In the genomic region with DNA sequence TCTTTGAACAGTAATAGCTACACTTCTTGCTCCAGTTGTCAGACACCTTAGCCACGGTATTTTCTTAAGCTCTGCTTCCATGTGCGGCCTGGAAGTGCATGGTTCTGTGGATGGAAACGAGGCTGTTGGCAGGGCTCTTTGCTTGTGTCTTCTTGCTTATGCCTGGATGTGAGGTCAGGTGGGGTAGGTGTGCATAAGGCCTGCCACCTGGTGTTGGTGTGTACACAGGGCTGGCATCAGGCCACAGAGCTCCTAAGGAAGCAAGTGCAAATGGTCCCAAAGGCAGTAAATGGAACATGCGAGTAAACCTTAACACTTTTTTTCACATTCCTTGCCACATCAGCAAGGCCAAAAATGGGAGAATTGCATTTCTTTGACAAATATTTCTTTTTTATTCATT, we compare ENCODE assay signal across 22 cellular contexts.
DNase-seq lines count a peak whose midpoint lies in the region; ATAC-seq and TF ChIP-seq lines count a peak whose summit lies in the region.
"Had no signal": no experiment of that assay in that cellular context is flagged by ENCODE, and none has a peak within 500 bp of the region (broad histone marks: within the 10 kb centered on the region; RNA-seq: fewer than 3 reads in every experiment).

No MANE protein-coding gene starts in this region.

- H3K27ac ChIP-seq in Karpas-422 (ENCODE audit: low read length) (peak overlapping the region; percentile 99), colonic mucosa (no peak overlapping the region)
- H3K27ac ChIP-seq: lower lobe of right lung, parathyroid adenoma, thyroid gland had no signal

- DNase-seq in DMS153 treated with DMSO at 0.1 percent for 48 hours (lab: John Stamatoyannopoulos, UW; ENCODE audit: unreplicated experiment) (peak; percentile 29), Karpas-422 (peak; percentile 74), NCI-H526 (lab: John Stamatoyannopoulos, UW) (peak; percentile 26 to 73), colonic mucosa (peak; percentile 69), NCI-H446 treated with DMSO at 0.1 percent for 48 hours (lab: John Stamatoyannopoulos, UW) (no peak), OCI-M2 (lab: John Stamatoyannopoulos, UW; ENCODE audit: unreplicated experiment) (no peak)
- DNase-seq: activated CD4-positive, CD25-positive, alpha-beta regulatory T cell treated with anti-CD3 and anti-CD28 coated beads, Interleukin-2, amount 50 U/mL, for 72 hours; activated CD8-positive, alpha-beta T cell treated with anti-CD3 and anti-CD28 coated beads, Interleukin-2, amount 10 ng/mL, durations not matched to agents 7 days and 5 days; activated gamma-delta T cell; activated T-cell treated with anti-CD3 and anti-CD28 coated beads for 4 hours; DMS79 treated with DMSO at 0.1 percent for 48 hours; glutamatergic neuron; KG1; kidney; lower lobe of right lung; NCI-H2227 treated with DMSO at 0.1 percent for 48 hours; nephron progenitor cell; right cardiac atrium; stimulated activated naive CD8-positive, alpha-beta T cell treated with anti-CD3 and anti-CD28 coated beads, Interleukin-15, Interleukin-2, amounts not matched to agents 100 U/mL and 50 U/mL, for 24 hours; thyroid gland had no signal

- H4K20me1 ChIP-seq in Karpas-422 (ENCODE audit: insufficient read depth, low read depth, low read length), result no peaks in the 10 kb centered on the region

- H3K9me3 ChIP-seq in Karpas-422 (ENCODE audit: low read length), result no peaks in the 10 kb centered on the region
- no peaks in the 10 kb centered on the region for H3K9me3 ChIP-seq in colonic mucosa
- H3K9me3 ChIP-seq: lower lobe of right lung, thyroid gland had no signal

- TF ChIP-seq CTCF in colonic mucosa (IDR thresholded peaks at IDR 0.05), result no peak

- H3K27me3 ChIP-seq in Karpas-422 (ENCODE audit: low read length), result no peaks in the 10 kb centered on the region
- no peaks in the 10 kb centered on the region for H3K27me3 ChIP-seq in colonic mucosa
- H3K27me3 ChIP-seq: thyroid gland had no signal

- peak overlapping the region; percentile 65 for H3K9ac ChIP-seq in Karpas-422 (ENCODE audit: low read length)
- no peak overlapping the region for H3K9ac ChIP-seq in colonic mucosa (ENCODE audit: low read depth in 2 of 2, low read length in 2 of 2)
- H3K9ac ChIP-seq: parathyroid adenoma had no signal

- no peak for ATAC-seq in GM21390 (IDR thresholded peaks at IDR 0.05; ENCODE audit: unreplicated experiment)
- ATAC-seq: activated CD8-positive, alpha-beta T cell treated with anti-CD3 and anti-CD28 coated beads, Interleukin-2, amount 10 ng/mL, durations not matched to agents 7 days and 5 days; lower lobe of right lung; right cardiac atrium; stimulated activated naive CD8-positive, alpha-beta T cell treated with anti-CD3 and anti-CD28 coated beads, Interleukin-15, Interleukin-2, amounts not matched to agents 100 U/mL and 50 U/mL, for 24 hours had no signal

- peak overlapping the region; percentile 57 for H3K4me3 ChIP-seq in Karpas-422 (ENCODE audit: low read length)
- no peak overlapping the region for H3K4me3 ChIP-seq in colonic mucosa
- H3K4me3 ChIP-seq: lower lobe of right lung, thyroid gland had no signal

- intact Hi-C loops in colonic mucosa (cut with DNase I), result no loop called here

- no peaks in the 10 kb centered on the region for H3K79me2 ChIP-seq in Karpas-422 (ENCODE audit: low read length)
- H3K79me2 ChIP-seq: parathyroid adenoma had no signal

- peak overlapping the region; percentile 43; the same call in 1 of the 2 replicates for H2AFZ ChIP-seq in Karpas-422 (ENCODE audit: low read length)
- H2AFZ ChIP-seq: parathyroid adenoma had no signal

- peak overlapping the region; percentile 78 for H3K4me2 ChIP-seq in Karpas-422 (ENCODE audit: low read depth, low read length, poor library complexity, severe bottlenecking)

- peaks cover 72% of the 10 kb centered on the region for H3K4me1 ChIP-seq in Karpas-422 (ENCODE audit: low read length)
- peaks cover 4% of the 10 kb centered on the region for H3K4me1 ChIP-seq in colonic mucosa
- H3K4me1 ChIP-seq: lower lobe of right lung, parathyroid adenoma, thyroid gland had no signal

- H3K9me2 ChIP-seq in Karpas-422 (replicated peaks; ENCODE audit: insufficient read depth, low read length), result no peaks in the 10 kb centered on the region

- peaks cover 10% of the 10 kb centered on the region; the same call in 1 of the 2 replicates for H3K36me3 ChIP-seq in Karpas-422 (ENCODE audit: insufficient read depth, low read length)
- H3K36me3 ChIP-seq in colonic mucosa, result no peaks in the 10 kb centered on the region
- H3K36me3 ChIP-seq: lower lobe of right lung, thyroid gland had no signal

Comparison
In these comparisons a context has a peak if more than half of its experiments do, and no peak if none do; other contexts are left out.
1. DNase-seq: peak in DMS153 treated with DMSO at 0.1 percent for 48 hours (single experiment), Karpas-422 (single experiment), NCI-H526 (2 of 2) and colonic mucosa (single experiment); none in NCI-H446 treated with DMSO at 0.1 percent for 48 hours (single experiment) and OCI-M2 (single experiment).